1 cellular context compared by ENCODE assay signal in the genomic region with DNA sequence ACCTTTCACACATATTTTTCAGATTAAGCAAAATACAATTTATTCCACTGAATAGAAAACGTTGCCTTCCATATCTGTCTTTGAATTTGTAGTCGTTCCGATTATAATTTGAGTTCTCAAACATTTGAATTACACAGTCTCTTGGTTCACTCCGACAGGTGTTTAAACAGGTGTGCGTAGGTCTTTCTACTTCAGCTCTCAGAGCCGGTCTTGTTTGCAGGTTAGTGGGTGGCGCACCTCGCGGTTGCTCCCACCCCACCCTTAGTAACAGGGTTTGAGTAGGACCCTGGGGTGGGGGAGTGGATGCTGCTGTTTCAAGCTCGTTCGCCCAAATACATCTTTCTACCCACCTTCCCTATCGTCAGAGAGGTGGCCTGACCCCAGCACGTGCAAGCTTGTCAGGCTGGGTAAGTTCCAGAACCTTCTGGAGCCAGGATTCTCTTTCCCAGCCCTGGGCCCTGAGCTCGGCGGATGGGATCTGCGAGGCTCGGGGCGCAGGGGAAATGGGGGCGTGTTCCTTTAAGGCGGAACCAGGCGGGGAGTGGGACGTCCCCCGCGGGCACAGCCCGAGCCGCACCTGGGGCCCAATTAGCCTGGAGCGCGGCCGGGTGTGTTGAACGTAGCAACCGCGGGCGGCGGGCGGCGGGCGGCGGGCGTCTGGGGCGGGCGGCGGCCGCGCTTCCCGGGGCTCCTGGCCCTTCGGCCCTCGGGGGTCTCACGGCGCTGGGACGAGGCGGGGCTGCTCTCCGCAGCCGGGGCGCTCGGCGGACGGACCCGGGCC.
TF ChIP-seq lines count a peak whose summit lies in the region.

TSS of gene FAM149A (plus strand) at position 591 of the 781 bp plus-strand sequence.

TF ChIP-seq in HEK293, 187 proteins besides CTCF, POLR2A, EP300 and RAD21 (continued from another document):
- no peak for TF ChIP-seq GLI2 (tag by site-specific recombination; IDR thresholded peaks at IDR 0.05; ENCODE audit: borderline replicate concordance, low read depth)
- TF ChIP-seq SP2 (tag by site-specific recombination; IDR thresholded peaks at IDR 0.05), result peak; percentile 10; the same call in 1 of the 2 replicates
- no peak for TF ChIP-seq ZNF701 (tag by site-specific recombination; IDR thresholded peaks at IDR 0.05)
- no peak for TF ChIP-seq ZNF350 (tag by site-specific recombination; IDR thresholded peaks at IDR 0.05)
- TF ChIP-seq ZNF433 (tag by site-specific recombination; IDR thresholded peaks at IDR 0.05; ENCODE audit: low read depth), result no peak
- no peak for TF ChIP-seq MEIS1 (CRISPR knock-in tag; IDR thresholded peaks at IDR 0.05; ENCODE audit: borderline replicate concordance)
- TF ChIP-seq SCRT2 (tag by site-specific recombination; IDR thresholded peaks at IDR 0.05), result peak; percentile 81
- no peak for TF ChIP-seq ZNF266 (tag by site-specific recombination; IDR thresholded peaks at IDR 0.05; ENCODE audit: low read depth)
- no peak for TF ChIP-seq ZNF324 (tag by site-specific recombination; IDR thresholded peaks at IDR 0.05)
- TF ChIP-seq, protein P1, sequence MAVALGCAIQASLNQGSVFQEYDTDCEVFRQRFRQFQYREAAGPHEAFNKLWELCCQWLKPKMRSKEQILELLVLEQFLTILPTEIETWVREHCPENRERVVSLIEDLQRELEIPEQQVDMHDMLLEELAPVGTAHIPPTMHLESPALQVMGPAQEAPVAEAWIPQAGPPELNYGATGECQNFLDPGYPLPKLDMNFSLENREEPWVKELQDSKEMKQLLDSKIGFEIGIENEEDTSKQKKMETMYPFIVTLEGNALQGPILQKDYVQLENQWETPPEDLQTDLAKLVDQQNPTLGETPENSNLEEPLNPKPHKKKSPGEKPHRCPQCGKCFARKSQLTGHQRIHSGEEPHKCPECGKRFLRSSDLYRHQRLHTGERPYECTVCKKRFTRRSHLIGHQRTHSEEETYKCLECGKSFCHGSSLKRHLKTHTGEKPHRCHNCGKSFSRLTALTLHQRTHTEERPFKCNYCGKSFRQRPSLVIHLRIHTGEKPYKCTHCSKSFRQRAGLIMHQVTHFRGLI (tag by site-specific recombination; IDR thresholded peaks at IDR 0.05), result no peak
- TF ChIP-seq ZNF704 (tag by site-specific recombination; IDR thresholded peaks at IDR 0.05), result no peak
- TF ChIP-seq SETDB1 (IDR thresholded peaks at IDR 0.05; ENCODE audit: insufficient read length, low read length), result no peak
- TF ChIP-seq OSR2 (tag by site-specific recombination; IDR thresholded peaks at IDR 0.05), result no peak
- TF ChIP-seq ZNF354C (tag by site-specific recombination; IDR thresholded peaks at IDR 0.05; ENCODE audit: borderline replicate concordance, low read depth), result no peak
- TF ChIP-seq, protein P2, sequence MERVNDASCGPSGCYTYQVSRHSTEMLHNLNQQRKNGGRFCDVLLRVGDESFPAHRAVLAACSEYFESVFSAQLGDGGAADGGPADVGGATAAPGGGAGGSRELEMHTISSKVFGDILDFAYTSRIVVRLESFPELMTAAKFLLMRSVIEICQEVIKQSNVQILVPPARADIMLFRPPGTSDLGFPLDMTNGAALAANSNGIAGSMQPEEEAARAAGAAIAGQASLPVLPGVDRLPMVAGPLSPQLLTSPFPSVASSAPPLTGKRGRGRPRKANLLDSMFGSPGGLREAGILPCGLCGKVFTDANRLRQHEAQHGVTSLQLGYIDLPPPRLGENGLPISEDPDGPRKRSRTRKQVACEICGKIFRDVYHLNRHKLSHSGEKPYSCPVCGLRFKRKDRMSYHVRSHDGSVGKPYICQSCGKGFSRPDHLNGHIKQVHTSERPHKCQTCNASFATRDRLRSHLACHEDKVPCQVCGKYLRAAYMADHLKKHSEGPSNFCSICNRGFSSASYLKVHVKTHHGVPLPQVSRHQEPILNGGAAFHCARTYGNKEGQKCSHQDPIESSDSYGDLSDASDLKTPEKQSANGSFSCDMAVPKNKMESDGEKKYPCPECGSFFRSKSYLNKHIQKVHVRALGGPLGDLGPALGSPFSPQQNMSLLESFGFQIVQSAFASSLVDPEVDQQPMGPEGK (tag by site-specific recombination; IDR thresholded peaks at IDR 0.05), result no peak
- TF ChIP-seq ZNF341 (tag by site-specific recombination; IDR thresholded peaks at IDR 0.05; ENCODE audit: low read depth), result peak; percentile 32; the same call in 1 of the 2 replicates
- TF ChIP-seq ZNF335 (tag by site-specific recombination; conservative IDR thresholded peaks at IDR 0.05), result 0 out of 2 replicates have a peak, but pooled peaks have one; percentile 33
- no peak for TF ChIP-seq HOXC10 (CRISPR knock-in tag; IDR thresholded peaks at IDR 0.05)
- no peak for TF ChIP-seq ZNF76 (tag by site-specific recombination; IDR thresholded peaks at IDR 0.05; ENCODE audit: borderline replicate concordance, low read depth)
- TF ChIP-seq ZNF596 (tag by site-specific recombination; IDR thresholded peaks at IDR 0.05), result no peak
- TF ChIP-seq, protein P3, sequence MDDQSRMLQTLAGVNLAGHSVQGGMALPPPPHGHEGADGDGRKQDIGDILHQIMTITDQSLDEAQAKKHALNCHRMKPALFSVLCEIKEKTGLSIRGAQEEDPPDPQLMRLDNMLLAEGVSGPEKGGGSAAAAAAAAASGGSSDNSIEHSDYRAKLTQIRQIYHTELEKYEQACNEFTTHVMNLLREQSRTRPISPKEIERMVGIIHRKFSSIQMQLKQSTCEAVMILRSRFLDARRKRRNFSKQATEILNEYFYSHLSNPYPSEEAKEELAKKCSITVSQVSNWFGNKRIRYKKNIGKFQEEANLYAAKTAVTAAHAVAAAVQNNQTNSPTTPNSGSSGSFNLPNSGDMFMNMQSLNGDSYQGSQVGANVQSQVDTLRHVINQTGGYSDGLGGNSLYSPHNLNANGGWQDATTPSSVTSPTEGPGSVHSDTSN (CRISPR knock-in tag; IDR thresholded peaks at IDR 0.05), result no peak
- no peak for TF ChIP-seq PRDM4 (tag by site-specific recombination; IDR thresholded peaks at IDR 0.05)
